Comparison of ENCODE assay signal across 24 cellular contexts in genomic region chr4:2617955-2618354, GRCh38.
"Had no signal": no experiment of that assay in that cellular context is flagged by ENCODE, and none has a peak within 500 bp of the region (broad histone marks: within the 10 kb centered on the region; RNA-seq: fewer than 3 reads in every experiment).

No MANE protein-coding gene starts in this region.

- H3K27ac Mint-ChIP-seq: activated naive CD4-positive, alpha-beta T cell treated with anti-CD3 and anti-CD28 coated beads, Interleukin-2, amount 10 ng/mL, durations not matched to agents 7 days and 5 days; activated naive CD8-positive, alpha-beta T cell treated with anti-CD3 and anti-CD28 coated beads, Interleukin-2, amount 50 U/mL, for 24 hours; stimulated activated naive CD8-positive, alpha-beta T cell treated with anti-CD3 and anti-CD28 coated beads, Interleukin-15, Interleukin-2, amounts not matched to agents 100 ng/mL and 50 ng/mL, for 24 hours; T-helper 2 cell treated with Interferon-gamma antibody and Interleukin-4, amounts not matched to agents 5 μg/mL and 100 μg/mL, for 36 hours had no signal

- H3K4me2 ChIP-seq: hepatocyte had no signal

- H3K36me3 ChIP-seq: lower lobe of right lung, prostate gland, suprapubic skin, transverse colon had no signal

- H3K4me3 Mint-ChIP-seq: activated naive CD4-positive, alpha-beta T cell treated with anti-CD3 and anti-CD28 coated beads, Interleukin-2, amount 10 ng/mL, durations not matched to agents 7 days and 5 days; activated naive CD8-positive, alpha-beta T cell treated with anti-CD3 and anti-CD28 coated beads, Interleukin-2, amount 50 U/mL, for 24 hours; activated T-cell treated with anti-CD3 and anti-CD28 coated beads, Interleukin-2, amount 50 U/mL, for 4 hours; brain; stimulated activated naive CD8-positive, alpha-beta T cell treated with anti-CD3 and anti-CD28 coated beads, Interleukin-15, Interleukin-2, amounts not matched to agents 100 ng/mL and 50 ng/mL, for 24 hours; T-helper 2 cell treated with Interferon-gamma antibody and Interleukin-4, amounts not matched to agents 5 μg/mL and 100 μg/mL, for 36 hours had no signal

- H3K27ac ChIP-seq: foreskin keratinocyte, hepatocyte, lower lobe of right lung, prostate gland, skin epidermis, suprapubic skin, transverse colon had no signal

- H3K4me3 ChIP-seq: hepatocyte, lower lobe of right lung, prostate gland, skin epidermis, suprapubic skin, transverse colon had no signal

- DNase-seq: activated CD4-positive, alpha-beta T cell treated with anti-CD3 and anti-CD28 coated beads, Interleukin-2, amount 50 U/mL, for 1 hour; activated CD4-positive, CD25-positive, alpha-beta regulatory T cell treated with anti-CD3 and anti-CD28 coated beads, Interleukin-2, amount 50 U/mL, for 72 hours; activated CD8-positive, alpha-beta memory T cell treated with anti-CD3 and anti-CD28 coated beads, Interleukin-2, amount 50 U/mL, for 4 hours; activated effector memory CD4-positive, alpha-beta T cell treated with Interleukin-2 at 50 U/mL for 16 hours; activated naive CD4-positive, alpha-beta T cell treated with anti-CD3 and anti-CD28 coated beads, Interleukin-2, amount 10 ng/mL, durations not matched to agents 7 days and 5 days; activated naive CD8-positive, alpha-beta T cell treated with anti-CD3 and anti-CD28 coated beads, Interleukin-2, amount 50 U/mL, for 24 hours; activated T-cell treated with anti-CD3 and anti-CD28 coated beads, Interleukin-2, amount 50 U/mL, for 4 hours; anterior cingulate cortex; cortex of kidney; effector memory CD4-positive, alpha-beta T cell; foreskin keratinocyte; left colon; lower lobe of right lung; right cardiac atrium; stimulated activated CD4-positive, alpha-beta T cell treated with anti-CD3 and anti-CD28 coated beads, Interleukin-15, amount 100 ng/mL, for 24 hours; stimulated activated CD4-positive, alpha-beta T cell treated with anti-CD3 and anti-CD28 coated beads, Interleukin-2, amount 100 ng/mL, for 48 hours; transverse colon had no signal

- H3K27me3 Mint-ChIP-seq: activated naive CD4-positive, alpha-beta T cell treated with anti-CD3 and anti-CD28 coated beads, Interleukin-2, amount 10 ng/mL, durations not matched to agents 7 days and 5 days; activated naive CD8-positive, alpha-beta T cell treated with anti-CD3 and anti-CD28 coated beads, Interleukin-2, amount 50 U/mL, for 24 hours; brain; stimulated activated naive CD8-positive, alpha-beta T cell treated with anti-CD3 and anti-CD28 coated beads, Interleukin-15, Interleukin-2, amounts not matched to agents 100 ng/mL and 50 ng/mL, for 24 hours had no signal

- H3K9me3 Mint-ChIP-seq: activated naive CD4-positive, alpha-beta T cell treated with anti-CD3 and anti-CD28 coated beads, Interleukin-2, amount 10 ng/mL, durations not matched to agents 7 days and 5 days; activated naive CD8-positive, alpha-beta T cell treated with anti-CD3 and anti-CD28 coated beads, Interleukin-2, amount 50 U/mL, for 24 hours; activated T-cell treated with anti-CD3 and anti-CD28 coated beads, Interleukin-2, amount 50 U/mL, for 4 hours; stimulated activated naive CD8-positive, alpha-beta T cell treated with anti-CD3 and anti-CD28 coated beads, Interleukin-15, Interleukin-2, amounts not matched to agents 100 ng/mL and 50 ng/mL, for 24 hours; T-helper 2 cell treated with Interferon-gamma antibody and Interleukin-4, amounts not matched to agents 5 μg/mL and 100 μg/mL, for 36 hours had no signal

- H3K4me1 ChIP-seq: lower lobe of right lung, prostate gland had no signal

- H3K27me3 ChIP-seq: foreskin keratinocyte, hepatocyte, suprapubic skin, transverse colon had no signal

- H2AFZ ChIP-seq: hepatocyte had no signal

- ATAC-seq: activated naive CD8-positive, alpha-beta T cell treated with anti-CD3 and anti-CD28 coated beads, Interleukin-2, amount 50 U/mL, for 24 hours; activated T-cell treated with anti-CD3 and anti-CD28 coated beads, Interleukin-2, amount 50 U/mL, for 4 hours; foreskin keratinocyte; left colon; lower lobe of right lung; right cardiac atrium had no signal

- H3K9me3 ChIP-seq: lower lobe of right lung, prostate gland, suprapubic skin, transverse colon had no signal
